In genomic region chr11:47552581-47553416, GRCh38 we compare ENCODE assay signal across 1 cellular context.
TF ChIP-seq lines count a peak whose summit lies in the region.

Gene CELF1 (minus strand): TSS chr11:47553132. CDS start chr11:47499523, 53,609 bp downstream.

TF ChIP-seq in K562, 482 proteins besides CTCF, POLR2A, EP300 and RAD21 (continued from another document and continues in another):
- TF ChIP-seq BRD9 (IDR thresholded peaks at IDR 0.05; ENCODE audit: low read depth, partially characterized antibody) (peak; percentile 25), FOXM1 (IDR thresholded peaks at IDR 0.05; ENCODE audit: low read depth) (no peak), FOXM1 (CRISPR knock-in tag; IDR thresholded peaks at IDR 0.05; ENCODE audit: low read depth) (no peak), NELFE (IDR thresholded peaks at IDR 0.05; ENCODE audit: insufficient read depth, insufficient read length) (no peak), HNRNPLL (IDR thresholded peaks at IDR 0.05; ENCODE audit: low read depth, low read length, poor library complexity, severe bottlenecking) (no peak), PPARD (CRISPR knock-in tag; IDR thresholded peaks at IDR 0.05) (no peak), CTCFL (IDR thresholded peaks at IDR 0.05; ENCODE audit: borderline replicate concordance, insufficient read depth, low read depth, low read length, poor library complexity, severe bottlenecking) (peak; percentile 97), ZFP30 (CRISPR knock-in tag; IDR thresholded peaks at IDR 0.05; ENCODE audit: borderline replicate concordance) (no peak), NCOA2 (IDR thresholded peaks at IDR 0.05; ENCODE audit: partially characterized antibody in 2 of 2) (no peak), TAF1 (IDR thresholded peaks at IDR 0.05; ENCODE audit: control insufficient read depth, extremely low read depth, insufficient read depth, low read length, severe bottlenecking) (peak; percentile 78), ZNF282 (CRISPR knock-in tag; IDR thresholded peaks at IDR 0.05) (no peak), SMAD1 (IDR thresholded peaks at IDR 0.05; ENCODE audit: low read depth, low read length, partially characterized antibody) (peak; percentile 27), ZBTB43 (CRISPR knock-in tag; IDR thresholded peaks at IDR 0.05) (no peak), RERE (CRISPR knock-in tag; IDR thresholded peaks at IDR 0.05; ENCODE audit: borderline replicate concordance) (no peak), ZBED1 (IDR thresholded peaks at IDR 0.05) (no peak), ILF3 (IDR thresholded peaks at IDR 0.05; ENCODE audit: borderline replicate concordance) (0 out of 2 replicates have a peak, but pooled peaks have one; percentile 53), NFXL1 (CRISPR knock-in tag; IDR thresholded peaks at IDR 0.05) (no peak), ATF1 (CRISPR knock-in tag; IDR thresholded peaks at IDR 0.05) (no peak), ATF1 (tag; IDR thresholded peaks at IDR 0.05) (peak; percentile 85), IFI16 (CRISPR knock-in tag; IDR thresholded peaks at IDR 0.05) (no peak), RFX1 (IDR thresholded peaks at IDR 0.05) (no peak), MLLT1 (IDR thresholded peaks at IDR 0.05) (peak in 1 of 2 experiments; percentile 30; a peak in 2 of 4 replicates), PHB2 (IDR thresholded peaks at IDR 0.05; ENCODE audit: low read depth) (no peak), STAG1 (CRISPR knock-in tag; IDR thresholded peaks at IDR 0.05; ENCODE audit: borderline replicate concordance) (0 out of 2 replicates have a peak, but pooled peaks have one; percentile 37), ZNF253 (CRISPR knock-in tag; conservative IDR thresholded peaks at IDR 0.05) (no peak), EGR1 (conservative IDR thresholded peaks at IDR 0.05) (no peak), MXI1 (IDR thresholded peaks at IDR 0.05; ENCODE audit: low read depth, low read length) (0 out of 2 replicates have a peak, but pooled peaks have one; percentile 13), ETV1 (tag; conservative IDR thresholded peaks at IDR 0.05; ENCODE audit: low read depth) (no peak), ZBTB49 (CRISPR knock-in tag; IDR thresholded peaks at IDR 0.05; ENCODE audit: borderline replicate concordance) (0 out of 2 replicates have a peak, but pooled peaks have one; percentile 35), MTF1 (CRISPR knock-in tag; IDR thresholded peaks at IDR 0.05; ENCODE audit: borderline replicate concordance) (no peak), POLR2G (IDR thresholded peaks at IDR 0.05; ENCODE audit: low read depth, low read length) (peak; percentile 89), ZNF583 (CRISPR knock-in tag; IDR thresholded peaks at IDR 0.05) (no peak), ZNF121 (CRISPR knock-in tag; conservative IDR thresholded peaks at IDR 0.05) (no peak), ZKSCAN8 (CRISPR knock-in tag; IDR thresholded peaks at IDR 0.05) (no peak), HBP1 (CRISPR knock-in tag; IDR thresholded peaks at IDR 0.05) (peak; percentile 85; the same call in 1 of the 2 replicates), RBM15 (IDR thresholded peaks at IDR 0.05; ENCODE audit: insufficient read depth, low read length) (no peak), YBX1 (IDR thresholded peaks at IDR 0.05) (no peak), JUND (IDR thresholded peaks at IDR 0.05; ENCODE audit: borderline replicate concordance, low read depth, low read length) (peak; percentile 56), JUND (tag; IDR thresholded peaks at IDR 0.05; ENCODE audit: borderline replicate concordance, low read depth, low read length) (no peak; the same call in 2 of the 3 replicates), C11orf30 (IDR thresholded peaks at IDR 0.05; ENCODE audit: low read depth) (no peak), NCOA4 (IDR thresholded peaks at IDR 0.05; ENCODE audit: partially characterized antibody) (no peak), FOXA3 (CRISPR knock-in tag; conservative IDR thresholded peaks at IDR 0.05 in 1 of 2, IDR thresholded peaks at IDR 0.05 in 1 of 2) (no peak), DLX4 (CRISPR knock-in tag; IDR thresholded peaks at IDR 0.05) (no peak), ZHX1 (conservative IDR thresholded peaks at IDR 0.05; ENCODE audit: low read length) (peak; percentile 76), ZNF224 (CRISPR knock-in tag; IDR thresholded peaks at IDR 0.05) (no peak), USF1 (CRISPR knock-in tag; IDR thresholded peaks at IDR 0.05) (peak; percentile 50), BMI1 (IDR thresholded peaks at IDR 0.05; ENCODE audit: low read length) (no peak)
